Comparison of ENCODE assay signal across 10 cellular contexts in the genomic region with DNA sequence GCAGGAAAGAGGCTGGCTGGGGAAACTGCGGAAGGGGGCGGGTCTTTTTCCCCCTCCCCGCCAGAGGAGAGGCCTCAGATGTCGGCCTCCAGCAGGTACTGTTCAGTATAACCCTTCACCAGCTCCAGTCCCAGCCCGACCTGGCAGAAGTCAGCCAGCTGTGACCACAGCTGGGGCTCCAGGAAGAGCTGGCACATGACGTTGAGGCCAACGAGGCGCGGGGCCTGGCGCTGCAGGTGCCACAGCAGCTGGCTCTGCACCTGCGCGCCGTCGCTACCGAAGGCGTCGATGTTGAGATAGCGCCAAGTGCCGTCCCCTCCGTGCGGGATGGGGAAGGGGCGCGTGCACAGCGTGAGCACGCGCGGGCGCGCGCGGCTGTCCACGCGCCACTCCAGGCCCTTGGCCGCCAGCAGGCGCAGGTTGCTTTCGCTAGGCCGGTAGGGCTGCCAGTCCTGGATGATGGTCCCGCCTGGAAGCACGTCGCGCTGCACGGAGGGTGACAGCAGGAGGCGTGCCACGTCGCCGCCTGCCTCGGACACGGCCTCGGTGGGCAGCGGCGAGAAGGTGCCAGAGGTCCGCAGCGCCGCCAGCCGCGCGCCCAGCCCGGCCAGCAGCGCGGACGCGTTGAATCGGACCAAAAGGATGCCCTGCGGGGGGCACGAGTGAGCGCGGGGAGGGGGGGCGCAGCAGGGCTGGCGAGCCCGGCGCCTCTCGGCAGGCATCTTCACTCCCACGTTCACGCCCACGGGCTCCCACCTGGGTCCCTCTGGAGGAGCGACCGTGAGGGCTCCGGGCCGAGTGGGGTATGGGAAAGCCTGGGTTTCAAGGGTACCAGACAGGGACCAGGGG. TPM values are rescaled to one million over a fixed set of nuclear protein-coding genes. Genes with fewer than 3 reads are reported as not detected.
DNase-seq lines count a peak whose midpoint lies in the region; ATAC-seq and TF ChIP-seq lines count a peak whose summit lies in the region.
"Had no signal": no experiment of that assay in that cellular context is flagged by ENCODE, and none has a peak within 500 bp of the region (broad histone marks: within the 10 kb centered on the region; RNA-seq: fewer than 3 reads in every experiment).

No MANE protein-coding gene starts in this region.

- 8% methylated on average over 32 of the region's 79 CpGs for WGBS in mammary epithelial cell (ENCODE audit: low coverage, missing lambda C conversion rate)
- WGBS in suprapubic skin: 4% methylated on average over 30 of the region's 79 CpGs

- no peak for TF ChIP-seq POLR2A in suprapubic skin (IDR thresholded peaks at IDR 0.05)

- H3K9ac ChIP-seq in mammary epithelial cell (ENCODE audit: insufficient read depth, low read length): no peak overlapping the region

- in situ Hi-C loops in mammary epithelial cell (cut with MboI; ENCODE audit: low sequenced_read_pairs in 2 of 2): no loop called here

- no peaks in the 10 kb centered on the region for H3K79me2 ChIP-seq in mammary epithelial cell (ENCODE audit: insufficient read depth, low read length)

- no peak for ATAC-seq in GM19035 (IDR thresholded peaks at IDR 0.05; ENCODE audit: unreplicated experiment)

- POLR2A ChIA-PET in MCF 10A (lab: Yijun Ruan, JAX): interaction anchor here (1.2 kb wide), 1 partner anchor 46 kb away, joined by 5 read pairs; a partner anchor contains a TSS

- H3K4me3 Mint-ChIP-seq in MCF 10A (ENCODE audit: unreplicated experiment): peak overlapping the region; percentile 61

- H3K4me1 Mint-ChIP-seq in MCF 10A (ENCODE audit: insufficient read depth, unreplicated experiment): peaks cover 35% of the 10 kb centered on the region

- TF ChIP-seq EP300 in suprapubic skin (IDR thresholded peaks at IDR 0.05): no peak

- no peak overlapping the region for H3K4me2 ChIP-seq in mammary epithelial cell (ENCODE audit: insufficient read depth, low read depth, low read length)

- H2AFZ ChIP-seq in mammary epithelial cell (ENCODE audit: low read depth, low read length): no peak overlapping the region

- no peak overlapping the region for H3K27ac ChIP-seq in mammary epithelial cell (ENCODE audit: insufficient read depth, low read depth, low read length)
- H3K27ac ChIP-seq in suprapubic skin: no peak overlapping the region
- H3K27ac ChIP-seq: neutrophil had no signal

- dilution Hi-C loops in mammary epithelial cell (cut with HindIII; ENCODE audit: low sequenced_read_pairs): loop anchor here (10.0 kb wide), 2 partner anchors 103 to 287 kb away; a partner anchor contains a TSS

- H3K9me3 Mint-ChIP-seq in MCF 10A (ENCODE audit: unreplicated experiment): no peaks in the 10 kb centered on the region

- peaks cover 81% of the 10 kb centered on the region for H3K27me3 Mint-ChIP-seq in MCF 10A (ENCODE audit: insufficient read depth, unreplicated experiment)

- H4K20me1 ChIP-seq in mammary epithelial cell (ENCODE audit: insufficient read depth, low read length): no peaks in the 10 kb centered on the region

- CTCF ChIA-PET in MCF 10A (lab: Yijun Ruan, JAX): interaction anchor here (0.6 to 2.8 kb wide), 9 partner anchors 10 to 113 kb away, joined by 3 to 31 read pairs (median 5); no protein-coding TSS in a partner anchor
- CTCF ChIA-PET in mammary epithelial cell (lab: Charles Lee; ENCODE audit: low non-redundant PET): interaction anchor here (0.7 kb wide), 1 partner anchor 20 kb away, joined by 4 read pairs; no protein-coding TSS in a partner anchor

- H3K9me3 ChIP-seq in mammary epithelial cell (replicated peaks; ENCODE audit: insufficient read depth, low read length): no peaks in the 10 kb centered on the region
- no peaks in the 10 kb centered on the region for H3K9me3 ChIP-seq in suprapubic skin
- H3K9me3 ChIP-seq: neutrophil had no signal

- H3K36me3 ChIP-seq in mammary epithelial cell (ENCODE audit: insufficient read depth, low read length) (no peaks in the 10 kb centered on the region), suprapubic skin (no peaks in the 10 kb centered on the region)
- H3K36me3 ChIP-seq: neutrophil had no signal

- H3K27me3 ChIP-seq in mammary epithelial cell (ENCODE audit: insufficient read depth, low read length): peaks cover 33% of the 10 kb centered on the region
- H3K27me3 ChIP-seq in suprapubic skin: peaks cover 100% of the 10 kb centered on the region

- H3K36me3 Mint-ChIP-seq in MCF 10A (ENCODE audit: insufficient read depth, unreplicated experiment): no peaks in the 10 kb centered on the region

- no peak for TF ChIP-seq CTCF in MCF 10A (IDR thresholded peaks at IDR 0.05; ENCODE audit: unreplicated experiment)
- no peak for TF ChIP-seq CTCF in mammary epithelial cell (conservative IDR thresholded peaks at IDR 0.05 in 1 of 2, IDR thresholded peaks at IDR 0.05 in 1 of 2; ENCODE audit: extremely low read depth in 1 of 2, insufficient read depth in 1 of 2, low read depth in 1 of 2, low read length in 2 of 2)
- TF ChIP-seq CTCF in fibroblast of villous mesenchyme (IDR thresholded peaks at IDR 0.05; ENCODE audit: insufficient read depth, low read depth, low read length): peak; percentile 5
- no peak for TF ChIP-seq CTCF in suprapubic skin (IDR thresholded peaks at IDR 0.05)

- H3K4me3 ChIP-seq in mammary epithelial cell (replicated peaks in 1 of 3; ENCODE audit: insufficient read depth in 1 of 3, low read depth in 2 of 3, low read length in 3 of 3) (no peak overlapping the region), fibroblast of villous mesenchyme (ENCODE audit: low read depth, low read length) (no peak overlapping the region), suprapubic skin (peak overlapping the region; percentile 18)

- BruUV-seq in MCF 10A (replicated peaks; lab: Mats Ljungman, UMichigan) (no TSS peak), mammary epithelial cell (replicated peaks; lab: Mats Ljungman, UMichigan) (no TSS peak)

- H3K4me1 ChIP-seq in mammary epithelial cell (ENCODE audit: insufficient read depth, low read length) (peaks cover 35% of the 10 kb centered on the region), suprapubic skin (peaks cover 51% of the 10 kb centered on the region)

- no peak overlapping the region for H3K27ac Mint-ChIP-seq in MCF 10A (ENCODE audit: low read depth, unreplicated experiment)

- intact Hi-C loops in MCF 10A (cut with micrococcal nuclease): no loop called here
- intact Hi-C loops in mammary epithelial cell (cut with micrococcal nuclease): no loop called here

- DNase-seq in MCF 10A (ENCODE audit: unreplicated experiment): no peak
- DNase-seq in mammary epithelial cell: no peak
- peak; percentile 44 for DNase-seq in NCI-H510A treated with DMSO at 0.1 percent for 48 hours (lab: John Stamatoyannopoulos, UW)
- DNase-seq in fibroblast of villous mesenchyme (ENCODE audit: low read depth): no peak
- no peak for DNase-seq in suprapubic skin (ENCODE audit: low spot score in 2 of 2)
- no peak for DNase-seq in COLO829 (ENCODE audit: low spot score)
- no peak for DNase-seq in A172 (ENCODE audit: low spot score)

RNA-seq across cellular contexts. Expression of a gene that starts 6.9 kb away (rescaled TPM):
- total RNA-seq in MCF 10A (2022) (11.2 and 12.8 TPM in 2 replicates), mammary epithelial cell (under 1 TPM in 1 of 2 donors, not detected in 1; 0.54 TPM), fibroblast of villous mesenchyme (under 0.01 TPM in 1 of 2 replicates, not detected in the other), suprapubic skin (under 1 TPM in 3 of 4 donors, not detected in 1; 0.38 to 0.99 (median 0.59) TPM)
- 0.08 TPM for polyA plus RNA-seq in mammary epithelial cell
- polyA minus RNA-seq in mammary epithelial cell: not detected
- total RNA-seq in A172 (2014; rRNA removed; shearing (Covaris generic)): 1.0 and 1.3 TPM in 2 replicates
- total RNA-seq: dermis microvascular lymphatic vessel endothelial cell had no signal

RNA-seq across cellular contexts. Expression of a gene that starts 7.9 kb away (rescaled TPM):
- total RNA-seq in MCF 10A (2022): not detected in 2 replicates
- not detected for total RNA-seq in mammary epithelial cell
- not detected for polyA plus RNA-seq in mammary epithelial cell
- not detected for polyA minus RNA-seq in mammary epithelial cell
- not detected in 2 replicates for total RNA-seq in fibroblast of villous mesenchyme
- not detected for total RNA-seq in suprapubic skin
- 0.93 TPM in 1 of 2 replicates, not detected in the other for total RNA-seq in A172 (2014; rRNA removed; shearing (Covaris generic))
- total RNA-seq: dermis microvascular lymphatic vessel endothelial cell had no signal

RNA-seq across cellular contexts. Expression of a gene that starts 18.0 kb away (rescaled TPM):
- total RNA-seq in MCF 10A (2022): 72.1 and 72.5 TPM in 2 replicates
- 100 to 1,000 TPM; 102 to 107 TPM for total RNA-seq in mammary epithelial cell
- 232 TPM for polyA plus RNA-seq in mammary epithelial cell
- polyA minus RNA-seq in mammary epithelial cell: 172 TPM
- 129 and 154 TPM in 2 replicates for total RNA-seq in fibroblast of villous mesenchyme
- 10 to 100 TPM; 28.5 to 66.5 (median 50.0) TPM for total RNA-seq in suprapubic skin
- total RNA-seq in A172 (2014; rRNA removed; shearing (Covaris generic)): 332 and 409 TPM in 2 replicates

RNA-seq across cellular contexts. Expression of a gene that starts 28.6 kb away (rescaled TPM):
- total RNA-seq in MCF 10A (2022) (not detected in 2 replicates), mammary epithelial cell (not detected), fibroblast of villous mesenchyme (not detected in 2 replicates), suprapubic skin (not detected)
- polyA plus RNA-seq in mammary epithelial cell: not detected
- polyA minus RNA-seq in mammary epithelial cell: not detected
- total RNA-seq in A172 (2014; rRNA removed; shearing (Covaris generic)): not detected in 2 replicates
- total RNA-seq: dermis microvascular lymphatic vessel endothelial cell had no signal

RNA-seq across cellular contexts. Expression of a gene that starts 45.2 kb away (rescaled TPM):
- total RNA-seq in MCF 10A (2022): 125 and 134 TPM in 2 replicates
- 100 to 1,000 TPM in 1 of 2 donors, 10 to 100 TPM in 1; 84.9 to 133 TPM for total RNA-seq in mammary epithelial cell
- polyA plus RNA-seq in mammary epithelial cell: 112 TPM
- polyA minus RNA-seq in mammary epithelial cell: 152 TPM
- 89.9 and 90.2 TPM in 2 replicates for total RNA-seq in fibroblast of villous mesenchyme
- 10 to 100 TPM; 15.7 to 30.4 (median 22.7) TPM for total RNA-seq in suprapubic skin
- total RNA-seq in A172 (2014; rRNA removed; shearing (Covaris generic)): 93.9 and 105 TPM in 2 replicates
